Comparison of ENCODE assay signal across 9 cellular contexts in the genomic region with DNA sequence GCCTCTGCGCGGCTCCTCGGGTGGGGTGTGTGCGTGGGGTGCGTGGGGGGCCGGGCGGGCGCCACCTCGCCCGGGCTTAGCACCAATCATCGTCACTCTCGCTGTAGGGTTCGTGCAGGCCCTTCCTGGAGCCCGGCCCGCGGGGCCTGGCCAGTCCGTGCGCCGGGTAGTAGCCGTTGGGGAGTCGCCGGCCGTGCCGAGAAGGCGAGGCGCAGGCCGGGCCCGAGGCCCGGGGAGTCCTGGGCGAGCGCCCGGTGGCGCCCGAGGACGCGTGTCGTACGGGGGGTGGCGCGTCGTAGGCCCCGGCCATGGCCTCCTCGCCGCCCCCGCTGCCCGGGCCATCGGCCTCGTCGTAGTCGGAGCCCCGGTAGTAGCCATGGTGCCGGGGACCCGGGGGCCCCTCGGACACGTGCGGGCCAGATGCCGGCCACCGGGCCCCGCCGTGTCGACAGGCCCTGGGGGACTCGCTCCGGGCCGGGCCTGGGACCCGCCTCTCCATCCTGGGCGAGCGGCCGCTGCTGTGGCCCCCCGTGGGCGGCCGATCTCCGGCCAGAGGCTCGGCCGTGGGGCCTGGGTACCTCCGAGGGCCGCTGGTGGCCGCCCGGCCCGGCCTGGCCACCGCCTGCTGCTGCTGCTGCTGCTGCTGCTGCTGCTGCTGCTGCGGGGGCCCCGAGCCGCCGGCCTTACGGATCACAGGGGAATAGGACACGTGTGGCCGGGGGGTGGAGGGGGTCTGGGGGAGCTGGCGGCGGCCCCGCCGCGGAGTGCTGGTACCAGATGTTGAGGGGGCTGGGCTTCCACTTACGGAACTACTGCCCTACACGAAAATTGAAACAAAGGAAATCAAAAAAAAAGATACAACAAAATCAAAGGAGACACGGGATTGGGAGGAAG. TPM values are rescaled to one million over a fixed set of nuclear protein-coding genes. Genes with fewer than 3 reads are reported as not detected.
A peak's percentile ranks its signal among the peaks of the same experiment; 100 is the strongest.
DNase-seq lines count a peak whose midpoint lies in the region; ATAC-seq and TF ChIP-seq lines count a peak whose summit lies in the region.
"Had no signal": no experiment of that assay in that cellular context is flagged by ENCODE, and none has a peak within 500 bp of the region (broad histone marks: within the 10 kb centered on the region; RNA-seq: fewer than 3 reads in every experiment).

No MANE protein-coding gene starts in this region.

- H3K27ac ChIP-seq in thyroid gland = peak overlapping the region; percentile 29 to 68 (median 61)
- H3K27ac ChIP-seq: parathyroid adenoma had no signal

- TF ChIP-seq POLR2A in thyroid gland (IDR thresholded peaks at IDR 0.05) = no peak

- H3K36me3 Mint-ChIP-seq in activated CD4-positive, alpha-beta T cell treated with anti-CD3 and anti-CD28 coated beads, Interleukin-2, amount 10 ng/mL, durations not matched to agents 7 days and 5 days (ENCODE audit: low read depth) = peaks cover 2% of the 10 kb centered on the region
- no peaks in the 10 kb centered on the region for H3K36me3 Mint-ChIP-seq in activated T-helper 17 cell treated with anti-CD3 and anti-CD28 coated beads, Interleukin-2, amount 50 U/mL, for 72 hours (ENCODE audit: low read depth)

- H3K4me3 Mint-ChIP-seq in activated CD4-positive, alpha-beta T cell treated with anti-CD3 and anti-CD28 coated beads, Interleukin-2, amount 10 ng/mL, durations not matched to agents 7 days and 5 days = peak overlapping the region; percentile 75
- H3K4me3 Mint-ChIP-seq in activated T-helper 17 cell treated with anti-CD3 and anti-CD28 coated beads, Interleukin-2, amount 50 U/mL, for 72 hours = peak overlapping the region; percentile 86

- no peaks in the 10 kb centered on the region for H3K4me1 ChIP-seq in thyroid gland
- H3K4me1 ChIP-seq: parathyroid adenoma had no signal

- H3K27me3 ChIP-seq in kidney epithelial cell (ENCODE audit: control insufficient read depth, insufficient read depth, low read length) = no peaks in the 10 kb centered on the region
- no peaks in the 10 kb centered on the region for H3K27me3 ChIP-seq in thyroid gland

- no peaks in the 10 kb centered on the region for H3K9me3 ChIP-seq in thyroid gland

- H3K27ac Mint-ChIP-seq in activated CD4-positive, alpha-beta T cell treated with anti-CD3 and anti-CD28 coated beads, Interleukin-2, amount 10 ng/mL, durations not matched to agents 7 days and 5 days = peak overlapping the region; percentile 96
- H3K27ac Mint-ChIP-seq in activated T-helper 17 cell treated with anti-CD3 and anti-CD28 coated beads, Interleukin-2, amount 50 U/mL, for 72 hours = peak overlapping the region; percentile 89

- CTCF ChIA-PET in activated CD4-positive, alpha-beta T cell treated with anti-CD3 and anti-CD28 coated beads, Interleukin-2, amount 10 ng/mL, durations not matched to agents 7 days and 5 days (lab: Charles Lee) = no interaction called here

- peak overlapping the region; percentile 11 for H3K4me3 ChIP-seq in kidney epithelial cell (ENCODE audit: low read depth, low read length)
- H3K4me3 ChIP-seq in thyroid gland (replicated peaks in 1 of 3) = peak overlapping the region in 1 of 3 donors; percentile 14

- DNase-seq in activated CD4-positive, alpha-beta T cell treated with anti-CD3 and anti-CD28 coated beads, Interleukin-2, amount 10 ng/mL, durations not matched to agents 7 days and 5 days = no peak
- no peak for DNase-seq in activated CD4-positive, alpha-beta T cell treated with anti-CD3 and anti-CD28 coated beads, Interleukin-2, amount 50 U/mL, for 4 hours
- DNase-seq in kidney epithelial cell (ENCODE audit: low read depth) (no peak), thyroid gland (no peak), dedifferentiated amniotic fluid mesenchymal stem cell (ENCODE audit: extremely low spot score) (no peak)

- intact Hi-C loops in thyroid gland (cut with DNase I) = no loop called here

- no peaks in the 10 kb centered on the region for H3K27me3 Mint-ChIP-seq in activated CD4-positive, alpha-beta T cell treated with anti-CD3 and anti-CD28 coated beads, Interleukin-2, amount 10 ng/mL, durations not matched to agents 7 days and 5 days
- H3K27me3 Mint-ChIP-seq in activated T-helper 17 cell treated with anti-CD3 and anti-CD28 coated beads, Interleukin-2, amount 50 U/mL, for 72 hours = no peaks in the 10 kb centered on the region

- no peak for TF ChIP-seq CTCF in kidney epithelial cell (IDR thresholded peaks at IDR 0.05; ENCODE audit: insufficient read depth, low read length, poor library complexity, severe bottlenecking)
- TF ChIP-seq CTCF in thyroid gland (IDR thresholded peaks at IDR 0.05) = no peak

- H3K36me3 ChIP-seq in kidney epithelial cell (ENCODE audit: control insufficient read depth, insufficient read depth, low read length) (no peaks in the 10 kb centered on the region), thyroid gland (no peaks in the 10 kb centered on the region)

- 64 to 69% methylated on average over 19 to 57 of the region's 95 CpGs for WGBS in thyroid gland, 2 donors

- no peak for ATAC-seq in activated T-helper 17 cell treated with anti-CD3 and anti-CD28 coated beads, Interleukin-2, amount 50 U/mL, for 72 hours (replicated peaks)
- no peak for ATAC-seq in HG03469 (IDR thresholded peaks at IDR 0.05; ENCODE audit: unreplicated experiment)
- no peak for ATAC-seq in GM18909 (IDR thresholded peaks at IDR 0.05; ENCODE audit: poor library complexity, unreplicated experiment)

- H3K4me1 Mint-ChIP-seq in activated CD4-positive, alpha-beta T cell treated with anti-CD3 and anti-CD28 coated beads, Interleukin-2, amount 10 ng/mL, durations not matched to agents 7 days and 5 days = peaks cover 17% of the 10 kb centered on the region
- peaks cover 11% of the 10 kb centered on the region for H3K4me1 Mint-ChIP-seq in activated T-helper 17 cell treated with anti-CD3 and anti-CD28 coated beads, Interleukin-2, amount 50 U/mL, for 72 hours

- no peaks in the 10 kb centered on the region for H3K9me3 Mint-ChIP-seq in activated CD4-positive, alpha-beta T cell treated with anti-CD3 and anti-CD28 coated beads, Interleukin-2, amount 10 ng/mL, durations not matched to agents 7 days and 5 days
- H3K9me3 Mint-ChIP-seq in activated T-helper 17 cell treated with anti-CD3 and anti-CD28 coated beads, Interleukin-2, amount 50 U/mL, for 72 hours = no peaks in the 10 kb centered on the region

- POLR2A ChIA-PET in activated CD4-positive, alpha-beta T cell treated with anti-CD3 and anti-CD28 coated beads, Interleukin-2, amount 10 ng/mL, durations not matched to agents 7 days and 5 days (lab: Charles Lee) = no interaction called here

RNA-seq across cellular contexts. Expression of gene IER2, which starts 57.3 kb away (rescaled TPM):
- 100 to 1,000 TPM; 167 to 188 TPM for total RNA-seq in activated CD4-positive, alpha-beta T cell treated with anti-CD3 and anti-CD28 coated beads, Interleukin-2, amount 10 ng/mL, durations not matched to agents 7 days and 5 days
- total RNA-seq in activated T-helper 17 cell treated with anti-CD3 and anti-CD28 coated beads, Interleukin-2, amount 50 U/mL, for 72 hours = 100 to 1,000 TPM in 1 of 2 donors, 10 to 100 TPM in 1; 85.9 to 140 TPM
- total RNA-seq in kidney epithelial cell (130 and 169 TPM in 2 replicates), thyroid gland (100 to 1,000 TPM in 1 of 4 donors, 10 to 100 TPM in 3; 55.0 to 139 (median 65.9) TPM)

RNA-seq across cellular contexts. Expression of gene STX10, which starts 57.3 kb away (rescaled TPM):
- total RNA-seq in activated CD4-positive, alpha-beta T cell treated with anti-CD3 and anti-CD28 coated beads, Interleukin-2, amount 10 ng/mL, durations not matched to agents 7 days and 5 days = 10 to 100 TPM; 62.3 to 65.0 TPM
- total RNA-seq in activated T-helper 17 cell treated with anti-CD3 and anti-CD28 coated beads, Interleukin-2, amount 50 U/mL, for 72 hours = 10 to 100 TPM; 76.4 to 91.3 TPM
- 66.2 and 70.2 TPM in 2 replicates for total RNA-seq in kidney epithelial cell
- 10 to 100 TPM; 39.2 to 91.9 (median 56.5) TPM for total RNA-seq in thyroid gland
